Comparison of ENCODE assay signal across 39 cellular contexts in the genomic region with DNA sequence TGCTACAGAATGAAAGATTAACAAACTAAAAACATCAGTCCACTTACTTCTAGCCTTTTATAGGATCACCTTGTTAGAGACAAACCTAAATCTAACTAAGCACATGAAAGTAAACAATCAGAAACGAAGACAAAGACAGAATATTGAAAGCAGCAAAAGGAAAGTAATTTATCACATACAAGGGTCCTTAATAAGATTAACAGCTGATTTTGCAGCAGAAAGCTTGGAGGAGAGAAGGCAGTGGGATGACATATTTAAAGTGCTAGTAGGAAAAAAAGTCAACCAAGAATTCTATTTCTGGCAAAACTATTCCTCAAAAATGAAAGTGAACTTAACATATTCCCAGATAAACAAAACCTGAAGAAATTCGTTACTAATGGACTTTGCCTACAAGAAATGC.
"Had no signal": no experiment of that assay in that cellular context is flagged by ENCODE, and none has a peak within 500 bp of the region (broad histone marks: within the 10 kb centered on the region; RNA-seq: fewer than 3 reads in every experiment).

No MANE protein-coding gene starts in this region.

- H3K9me3 ChIP-seq: adrenal gland, ascending aorta had no signal

- H3K4me1 Mint-ChIP-seq: activated naive CD4-positive, alpha-beta T cell treated with anti-CD3 and anti-CD28 coated beads, Interleukin-2, amount 10 ng/mL, durations not matched to agents 7 days and 5 days; activated naive CD4-positive, alpha-beta T cell treated with anti-CD3 and anti-CD28 coated beads, Interleukin-2, amount 50 U/mL, for 24 hours; activated naive CD8-positive, alpha-beta T cell treated with anti-CD3 and anti-CD28 coated beads for 36 hours; activated naive CD8-positive, alpha-beta T cell treated with anti-CD3 and anti-CD28 coated beads, Interleukin-2, amount 10 ng/mL, durations not matched to agents 7 days and 5 days; activated naive CD8-positive, alpha-beta T cell treated with anti-CD3 and anti-CD28 coated beads, Interleukin-2, amount 50 U/mL, for 24 hours; activated T-helper 17 cell treated with anti-CD3 and anti-CD28 coated beads, Interleukin-2, amount 50 U/mL, for 72 hours; central memory CD8-positive, alpha-beta T cell had no signal

- H3K36me3 Mint-ChIP-seq: activated naive CD4-positive, alpha-beta T cell treated with anti-CD3 and anti-CD28 coated beads, Interleukin-2, amount 10 ng/mL, durations not matched to agents 7 days and 5 days; activated naive CD4-positive, alpha-beta T cell treated with anti-CD3 and anti-CD28 coated beads, Interleukin-2, amount 50 U/mL, for 24 hours; activated naive CD8-positive, alpha-beta T cell; activated naive CD8-positive, alpha-beta T cell treated with anti-CD3 and anti-CD28 coated beads for 36 hours; activated naive CD8-positive, alpha-beta T cell treated with anti-CD3 and anti-CD28 coated beads, Interleukin-2, amount 10 ng/mL, durations not matched to agents 7 days and 5 days; brain had no signal

- H3K27ac ChIP-seq: adrenal gland, ascending aorta, body of pancreas, brain microvascular endothelial cell, breast epithelium, cardiac muscle cell had no signal

- H3K4me3 ChIP-seq: adrenal gland, ascending aorta, body of pancreas, breast epithelium, cardiac muscle cell had no signal

- DNase-seq: activated effector memory CD4-positive, alpha-beta T cell treated with anti-CD3 and anti-CD28 coated beads, Interleukin-2, amount 50 U/mL, for 16 hours; activated effector memory CD4-positive, alpha-beta T cell treated with Interleukin-2 at 50 U/mL for 16 hours; activated gamma-delta T cell; activated gamma-delta T cell treated with Interleukin-2 at 50 U/mL for 16 hours; activated naive CD4-positive, alpha-beta T cell; activated naive CD4-positive, alpha-beta T cell treated with anti-CD3 and anti-CD28 coated beads for 36 hours; activated naive CD4-positive, alpha-beta T cell treated with anti-CD3 and anti-CD28 coated beads, Interleukin-2, amount 10 ng/mL, durations not matched to agents 7 days and 5 days; activated naive CD4-positive, alpha-beta T cell treated with anti-CD3 and anti-CD28 coated beads, Interleukin-2, amount 50 U/mL, for 16 hours; activated naive CD4-positive, alpha-beta T cell treated with Interleukin-2 at 50 U/mL for 16 hours; activated naive CD8-positive, alpha-beta T cell treated with anti-CD3 and anti-CD28 coated beads for 36 hours; activated naive CD8-positive, alpha-beta T cell treated with anti-CD3 and anti-CD28 coated beads, Interleukin-2, amount 10 ng/mL, durations not matched to agents 7 days and 5 days; activated naive CD8-positive, alpha-beta T cell treated with anti-CD3 and anti-CD28 coated beads, Interleukin-2, amount 50 U/mL, for 24 hours; activated T-cell treated with anti-CD3 and anti-CD28 coated beads, Interleukin-2, amount 50 U/mL, for 24 hours; activated T-cell treated with anti-CD3 and anti-CD28 coated beads, Interleukin-2, amount 50 U/mL, for 4 hours; activated T-cell treated with anti-CD3 and anti-CD28 coated beads, Interleukin-2, amount 50 U/mL, for 48 hours; activated T-cell treated with anti-CD3 and anti-CD28 coated beads, Interleukin-2, amount 50 U/mL, for 72 hours; adrenal gland; amniotic stem cell; amygdala; anterior cingulate cortex; aorta; body of pancreas; brain microvascular endothelial cell; caudate nucleus; central memory CD4-positive, alpha-beta T cell; cerebellar nuclear complex had no signal

- H3K27me3 Mint-ChIP-seq: activated naive CD4-positive, alpha-beta T cell treated with anti-CD3 and anti-CD28 coated beads, Interleukin-2, amount 10 ng/mL, durations not matched to agents 7 days and 5 days; activated naive CD4-positive, alpha-beta T cell treated with anti-CD3 and anti-CD28 coated beads, Interleukin-2, amount 50 U/mL, for 24 hours; activated naive CD8-positive, alpha-beta T cell; activated naive CD8-positive, alpha-beta T cell treated with anti-CD3 and anti-CD28 coated beads for 36 hours; activated naive CD8-positive, alpha-beta T cell treated with anti-CD3 and anti-CD28 coated beads, Interleukin-2, amount 10 ng/mL, durations not matched to agents 7 days and 5 days; activated naive CD8-positive, alpha-beta T cell treated with anti-CD3 and anti-CD28 coated beads, Interleukin-2, amount 50 U/mL, for 24 hours; activated T-cell treated with anti-CD3 and anti-CD28 coated beads, Interleukin-2, amount 50 U/mL, for 24 hours; activated T-helper 17 cell treated with anti-CD3 and anti-CD28 coated beads, Interleukin-2, amount 50 U/mL, for 72 hours; central memory CD8-positive, alpha-beta T cell had no signal

- H3K27ac Mint-ChIP-seq: activated naive CD4-positive, alpha-beta T cell treated with anti-CD3 and anti-CD28 coated beads for 36 hours; activated naive CD4-positive, alpha-beta T cell treated with anti-CD3 and anti-CD28 coated beads, Interleukin-2, amount 10 ng/mL, durations not matched to agents 7 days and 5 days; activated naive CD4-positive, alpha-beta T cell treated with anti-CD3 and anti-CD28 coated beads, Interleukin-2, amount 50 U/mL, for 24 hours; activated naive CD4-positive, alpha-beta T cell treated with anti-CD3 and anti-CD28 coated beads, Interleukin-2, amount 50 U/mL, for 72 hours; activated naive CD8-positive, alpha-beta T cell; activated naive CD8-positive, alpha-beta T cell treated with anti-CD3 and anti-CD28 coated beads for 36 hours; activated naive CD8-positive, alpha-beta T cell treated with anti-CD3 and anti-CD28 coated beads, Interleukin-2, amount 10 ng/mL, durations not matched to agents 7 days and 5 days; activated naive CD8-positive, alpha-beta T cell treated with anti-CD3 and anti-CD28 coated beads, Interleukin-2, amount 50 U/mL, for 24 hours; activated T-cell treated with anti-CD3 and anti-CD28 coated beads, Interleukin-2, amount 50 U/mL, for 24 hours; activated T-cell treated with anti-CD3 and anti-CD28 coated beads, Interleukin-2, amount 50 U/mL, for 72 hours; activated T-helper 1 cell treated with anti-CD3 and anti-CD28 coated beads, Interleukin-12 subunit alpha, Interleukin-12 subunit beta, Interleukin-2, Interleukin-4 antibody, amounts not matched to agents 30 ng/mL and 10 ng/mL and 1 ng/mL, durations not matched to agents 14 hours and 24 hours and 36 hours; activated T-helper 17 cell treated with anti-CD3 and anti-CD28 coated beads, Interleukin-2, amount 50 U/mL, for 72 hours; activated T-helper 2 cell treated with anti-CD3 and anti-CD28 coated beads, Interferon-gamma antibody, Interleukin-2, Interleukin-4, amounts not matched to agents 10 μg/mL and 5 μg/mL and 100 μg/mL, durations not matched to agents 14 hours and 24 hours and 36 hours; brain had no signal

- ATAC-seq: activated naive CD4-positive, alpha-beta T cell treated with anti-CD3 and anti-CD28 coated beads, Interleukin-2, amount 50 U/mL, for 72 hours; activated naive CD8-positive, alpha-beta T cell treated with anti-CD3 and anti-CD28 coated beads, Interleukin-2, amount 50 U/mL, for 24 hours; activated T-cell treated with anti-CD3 and anti-CD28 coated beads, Interleukin-2, amount 50 U/mL, for 4 hours; activated T-cell treated with anti-CD3 and anti-CD28 coated beads, Interleukin-2, amount 50 U/mL, for 72 hours; activated T-helper 17 cell treated with anti-CD3 and anti-CD28 coated beads, Interleukin-2, amount 50 U/mL, for 72 hours; body of pancreas had no signal

- H3K4me3 Mint-ChIP-seq: activated naive CD4-positive, alpha-beta T cell treated with anti-CD3 and anti-CD28 coated beads for 36 hours; activated naive CD4-positive, alpha-beta T cell treated with anti-CD3 and anti-CD28 coated beads, Interleukin-2, amount 10 ng/mL, durations not matched to agents 7 days and 5 days; activated naive CD4-positive, alpha-beta T cell treated with anti-CD3 and anti-CD28 coated beads, Interleukin-2, amount 50 U/mL, for 24 hours; activated naive CD8-positive, alpha-beta T cell; activated naive CD8-positive, alpha-beta T cell treated with anti-CD3 and anti-CD28 coated beads for 36 hours; activated naive CD8-positive, alpha-beta T cell treated with anti-CD3 and anti-CD28 coated beads, Interleukin-2, amount 10 ng/mL, durations not matched to agents 7 days and 5 days; activated naive CD8-positive, alpha-beta T cell treated with anti-CD3 and anti-CD28 coated beads, Interleukin-2, amount 50 U/mL, for 24 hours; activated T-cell treated with anti-CD3 and anti-CD28 coated beads, Interleukin-2, amount 50 U/mL, for 24 hours; activated T-cell treated with anti-CD3 and anti-CD28 coated beads, Interleukin-2, amount 50 U/mL, for 4 hours; activated T-cell treated with anti-CD3 and anti-CD28 coated beads, Interleukin-2, amount 50 U/mL, for 72 hours; activated T-helper 1 cell treated with anti-CD3 and anti-CD28 coated beads, Interleukin-12 subunit alpha, Interleukin-12 subunit beta, Interleukin-2, Interleukin-4 antibody, amounts not matched to agents 30 ng/mL and 10 ng/mL and 1 ng/mL, durations not matched to agents 14 hours and 24 hours and 36 hours; activated T-helper 17 cell treated with anti-CD3 and anti-CD28 coated beads, Interleukin-2, amount 50 U/mL, for 72 hours; brain; central memory CD8-positive, alpha-beta T cell had no signal

- H3K36me3 ChIP-seq: adrenal gland, ascending aorta, brain microvascular endothelial cell, breast epithelium, cardiac muscle cell had no signal

- H3K4me1 ChIP-seq: adrenal gland, ascending aorta, body of pancreas, breast epithelium had no signal

- H3K27me3 ChIP-seq: adrenal gland, ascending aorta, body of pancreas, brain microvascular endothelial cell, breast epithelium, cardiac muscle cell had no signal

- FAIRE-seq: astrocyte, bronchial epithelial cell had no signal
